33 cellular contexts compared by ENCODE assay signal in genomic region chr2:129381789-129382188, GRCh38.
"Had no signal": no experiment of that assay in that cellular context is flagged by ENCODE, and none has a peak within 500 bp of the region (broad histone marks: within the 10 kb centered on the region; RNA-seq: fewer than 3 reads in every experiment).

No MANE protein-coding gene starts in this region.

- H3K36me3 ChIP-seq: adrenal gland, ascending aorta, brain microvascular endothelial cell, breast epithelium, cardiac muscle cell had no signal

- H3K27me3 ChIP-seq: adrenal gland, ascending aorta, body of pancreas, brain microvascular endothelial cell, breast epithelium, cardiac muscle cell had no signal

- H3K4me3 ChIP-seq: adrenal gland, ascending aorta, body of pancreas, breast epithelium, cardiac muscle cell had no signal

- DNase-seq: activated effector memory CD4-positive, alpha-beta T cell treated with anti-CD3 and anti-CD28 coated beads, Interleukin-2, amount 50 U/mL, for 16 hours; activated effector memory CD4-positive, alpha-beta T cell treated with Interleukin-2 at 50 U/mL for 16 hours; activated gamma-delta T cell; activated gamma-delta T cell treated with Interleukin-2 at 50 U/mL for 16 hours; activated naive CD4-positive, alpha-beta T cell; activated naive CD4-positive, alpha-beta T cell treated with anti-CD3 and anti-CD28 coated beads for 36 hours; activated naive CD4-positive, alpha-beta T cell treated with anti-CD3 and anti-CD28 coated beads, Interleukin-2, amount 10 ng/mL, durations not matched to agents 7 days and 5 days; activated naive CD4-positive, alpha-beta T cell treated with anti-CD3 and anti-CD28 coated beads, Interleukin-2, amount 50 U/mL, for 16 hours; activated naive CD4-positive, alpha-beta T cell treated with Interleukin-2 at 50 U/mL for 16 hours; activated naive CD8-positive, alpha-beta T cell treated with anti-CD3 and anti-CD28 coated beads for 36 hours; activated naive CD8-positive, alpha-beta T cell treated with anti-CD3 and anti-CD28 coated beads, Interleukin-2, amount 10 ng/mL, durations not matched to agents 7 days and 5 days; activated naive CD8-positive, alpha-beta T cell treated with anti-CD3 and anti-CD28 coated beads, Interleukin-2, amount 50 U/mL, for 24 hours; activated T-cell treated with anti-CD3 and anti-CD28 coated beads, Interleukin-2, amount 50 U/mL, for 1 hour; activated T-cell treated with anti-CD3 and anti-CD28 coated beads, Interleukin-2, amount 50 U/mL, for 24 hours; activated T-cell treated with anti-CD3 and anti-CD28 coated beads, Interleukin-2, amount 50 U/mL, for 4 hours; activated T-cell treated with anti-CD3 and anti-CD28 coated beads, Interleukin-2, amount 50 U/mL, for 48 hours; activated T-cell treated with anti-CD3 and anti-CD28 coated beads, Interleukin-2, amount 50 U/mL, for 72 hours; adrenal gland; amniotic stem cell; amygdala; anterior cingulate cortex; body of pancreas; brain microvascular endothelial cell; caudate nucleus; central memory CD4-positive, alpha-beta T cell; cerebellar nuclear complex had no signal

- ATAC-seq: activated naive CD4-positive, alpha-beta T cell treated with anti-CD3 and anti-CD28 coated beads, Interleukin-2, amount 50 U/mL, for 72 hours; activated naive CD8-positive, alpha-beta T cell treated with anti-CD3 and anti-CD28 coated beads, Interleukin-2, amount 50 U/mL, for 24 hours; activated T-cell treated with anti-CD3 and anti-CD28 coated beads, Interleukin-2, amount 50 U/mL, for 4 hours; activated T-cell treated with anti-CD3 and anti-CD28 coated beads, Interleukin-2, amount 50 U/mL, for 72 hours; activated T-helper 17 cell treated with anti-CD3 and anti-CD28 coated beads, Interleukin-2, amount 50 U/mL, for 72 hours; body of pancreas had no signal

- H3K4me1 ChIP-seq: adrenal gland, ascending aorta, body of pancreas, breast epithelium had no signal

- FAIRE-seq: astrocyte, bronchial epithelial cell had no signal

- H3K27ac ChIP-seq: adrenal gland, ascending aorta, body of pancreas, brain microvascular endothelial cell, breast epithelium, cardiac muscle cell had no signal

- H3K9me3 ChIP-seq: adrenal gland, ascending aorta, body of pancreas had no signal
